Comparison of ENCODE assay signal across 8 cellular contexts in the genomic region with DNA sequence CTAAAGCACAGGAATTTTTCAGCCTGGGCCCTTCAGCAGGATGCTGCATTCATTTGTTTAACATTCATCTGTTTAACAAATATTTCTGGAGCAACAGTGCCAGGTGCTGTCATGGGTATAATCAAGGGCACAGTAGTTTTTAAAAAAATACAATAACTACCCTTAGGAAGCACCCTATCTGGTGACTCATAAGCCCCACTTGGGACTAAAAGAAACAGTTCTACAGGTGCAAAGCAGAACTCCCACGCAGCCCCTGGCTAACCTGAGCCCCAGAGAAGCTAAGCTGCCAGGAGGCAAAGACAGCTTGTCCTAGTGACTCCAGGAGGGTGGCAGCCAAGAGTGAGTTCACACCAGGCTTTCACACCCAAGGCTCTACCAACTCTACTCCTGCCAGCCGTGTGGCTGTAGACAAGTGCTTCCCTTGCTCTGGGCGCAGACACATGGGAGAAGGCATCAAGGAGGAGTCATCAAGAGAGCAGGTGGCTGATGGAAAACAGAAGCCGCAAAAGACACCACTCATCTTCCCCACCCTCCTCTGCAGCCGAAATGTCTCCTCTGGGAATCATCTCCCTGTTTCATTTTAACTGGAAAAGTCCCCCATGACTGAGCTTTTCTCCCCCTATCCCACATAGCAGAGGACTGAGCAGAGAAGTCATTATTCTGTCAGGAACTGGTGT. TPM values are rescaled to one million over a fixed set of nuclear protein-coding genes. Genes with fewer than 3 reads are reported as not detected.
DNase-seq lines count a peak whose midpoint lies in the region; ATAC-seq and TF ChIP-seq lines count a peak whose summit lies in the region.

No MANE protein-coding gene starts in this region.

- no peak for TF ChIP-seq POLR2A in erythroblast (IDR thresholded peaks at IDR 0.05; ENCODE audit: low read length)

- H3K27me3 ChIP-seq in colonic mucosa, result no peaks in the 10 kb centered on the region

- no peaks in the 10 kb centered on the region for H3K9me3 ChIP-seq in colonic mucosa

- ATAC-seq in GM18867 (IDR thresholded peaks at IDR 0.05; ENCODE audit: unreplicated experiment) (peak; percentile 36), GM21723 (IDR thresholded peaks at IDR 0.05; ENCODE audit: unreplicated experiment) (no peak)

- H3K9ac ChIP-seq in colonic mucosa (ENCODE audit: low read depth in 2 of 2, low read length in 2 of 2), result peak overlapping the region in 1 of 2 donors; percentile 8

- DNase-seq in NCI-H2029 treated with DMSO at 0.1 percent for 48 hours (lab: John Stamatoyannopoulos, UW) (peak; percentile 83), colonic mucosa (no peak), posterior vena cava (ENCODE audit: low spot score) (peak; percentile 59), GM20000 (ENCODE audit: low spot score) (no peak), erythroblast (lab: John Stamatoyannopoulos, UW) (no peak), NOMO-1 (lab: John Stamatoyannopoulos, UW; ENCODE audit: unreplicated experiment in 2 of 2) (no peak)

- peaks cover 16% of the 10 kb centered on the region for H3K4me1 ChIP-seq in colonic mucosa

- H3K36me3 ChIP-seq in colonic mucosa, result no peaks in the 10 kb centered on the region

- intact Hi-C loops in colonic mucosa (cut with DNase I), result no loop called here
- intact Hi-C loops in posterior vena cava (cut with DNase I), result no loop called here

- H3K4me3 ChIP-seq in colonic mucosa, result no peak overlapping the region

- peak overlapping the region; percentile 53 for H3K27ac ChIP-seq in colonic mucosa

- no peak for TF ChIP-seq CTCF in colonic mucosa (IDR thresholded peaks at IDR 0.05)
- no peak for TF ChIP-seq CTCF in GM20000 (IDR thresholded peaks at IDR 0.05; ENCODE audit: extremely low read depth, missing control alignments)

RNA-seq across cellular contexts. Expression of a gene that starts 14.4 kb away (rescaled TPM):
- total RNA-seq in colonic mucosa, result 10 to 100 TPM; 14.7 to 15.2 TPM
- total RNA-seq in posterior vena cava, result 10 to 100 TPM; 42.3 to 43.6 TPM

RNA-seq across cellular contexts. Expression of a gene that starts 47.3 kb away (rescaled TPM):
- total RNA-seq in colonic mucosa (10 to 100 TPM; 35.7 to 52.8 TPM), posterior vena cava (10 to 100 TPM; 56.1 to 61.8 TPM)

Comparison
In these comparisons a context has a peak if more than half of its experiments do, and no peak if none do; other contexts are left out.
1. DNase-seq: peak in NCI-H2029 treated with DMSO at 0.1 percent for 48 hours (single experiment) and posterior vena cava (single experiment); none in colonic mucosa (single experiment), GM20000 (single experiment), erythroblast (0 of 2) and NOMO-1 (0 of 2).